ENCODE assay signal across 1 cellular context in genomic region chr17:42276609-42277341, GRCh38.
TF ChIP-seq lines count a peak whose summit lies in the region.

No MANE protein-coding gene starts in this region.

TF ChIP-seq in HepG2, 621 proteins besides CTCF, POLR2A, EP300 and RAD21 (continued from another document and continues in another):
- TF ChIP-seq, protein P1, sequence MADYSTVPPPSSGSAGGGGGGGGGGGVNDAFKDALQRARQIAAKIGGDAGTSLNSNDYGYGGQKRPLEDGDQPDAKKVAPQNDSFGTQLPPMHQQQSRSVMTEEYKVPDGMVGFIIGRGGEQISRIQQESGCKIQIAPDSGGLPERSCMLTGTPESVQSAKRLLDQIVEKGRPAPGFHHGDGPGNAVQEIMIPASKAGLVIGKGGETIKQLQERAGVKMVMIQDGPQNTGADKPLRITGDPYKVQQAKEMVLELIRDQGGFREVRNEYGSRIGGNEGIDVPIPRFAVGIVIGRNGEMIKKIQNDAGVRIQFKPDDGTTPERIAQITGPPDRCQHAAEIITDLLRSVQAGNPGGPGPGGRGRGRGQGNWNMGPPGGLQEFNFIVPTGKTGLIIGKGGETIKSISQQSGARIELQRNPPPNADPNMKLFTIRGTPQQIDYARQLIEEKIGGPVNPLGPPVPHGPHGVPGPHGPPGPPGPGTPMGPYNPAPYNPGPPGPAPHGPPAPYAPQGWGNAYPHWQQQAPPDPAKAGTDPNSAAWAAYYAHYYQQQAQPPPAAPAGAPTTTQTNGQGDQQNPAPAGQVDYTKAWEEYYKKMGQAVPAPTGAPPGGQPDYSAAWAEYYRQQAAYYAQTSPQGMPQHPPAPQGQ (CRISPR knock-in tag; IDR thresholded peaks at IDR 0.05; ENCODE audit: borderline replicate concordance) = no peak
- no peak for TF ChIP-seq EHMT2 (IDR thresholded peaks at IDR 0.05; ENCODE audit: borderline replicate concordance, low read depth, low read length)
- TF ChIP-seq ZNF558 (CRISPR knock-in tag; IDR thresholded peaks at IDR 0.05; ENCODE audit: borderline replicate concordance) = peak; percentile 84
- peak; percentile 76 for TF ChIP-seq MLX (CRISPR knock-in tag; IDR thresholded peaks at IDR 0.05)
- no peak for TF ChIP-seq ZNF382 (CRISPR knock-in tag; IDR thresholded peaks at IDR 0.05; ENCODE audit: borderline replicate concordance)
- peak; percentile 21; the same call in 1 of the 2 replicates for TF ChIP-seq HNF1A (IDR thresholded peaks at IDR 0.05; ENCODE audit: low read depth)
- TF ChIP-seq HNF1A (CRISPR knock-in tag; IDR thresholded peaks at IDR 0.05; ENCODE audit: borderline replicate concordance) = peak; percentile 79; the same call in 1 of the 2 replicates
- TF ChIP-seq AKNA (CRISPR knock-in tag; IDR thresholded peaks at IDR 0.05; ENCODE audit: borderline replicate concordance) = no peak
- TF ChIP-seq NR2F2 (IDR thresholded peaks at IDR 0.05; ENCODE audit: borderline replicate concordance, low read depth) = peak; percentile 75; the same call in 1 of the 2 replicates
- no peak; the same call in 1 of the 2 replicates for TF ChIP-seq ZNF446 (CRISPR knock-in tag; IDR thresholded peaks at IDR 0.05)
- TF ChIP-seq, protein P2, sequence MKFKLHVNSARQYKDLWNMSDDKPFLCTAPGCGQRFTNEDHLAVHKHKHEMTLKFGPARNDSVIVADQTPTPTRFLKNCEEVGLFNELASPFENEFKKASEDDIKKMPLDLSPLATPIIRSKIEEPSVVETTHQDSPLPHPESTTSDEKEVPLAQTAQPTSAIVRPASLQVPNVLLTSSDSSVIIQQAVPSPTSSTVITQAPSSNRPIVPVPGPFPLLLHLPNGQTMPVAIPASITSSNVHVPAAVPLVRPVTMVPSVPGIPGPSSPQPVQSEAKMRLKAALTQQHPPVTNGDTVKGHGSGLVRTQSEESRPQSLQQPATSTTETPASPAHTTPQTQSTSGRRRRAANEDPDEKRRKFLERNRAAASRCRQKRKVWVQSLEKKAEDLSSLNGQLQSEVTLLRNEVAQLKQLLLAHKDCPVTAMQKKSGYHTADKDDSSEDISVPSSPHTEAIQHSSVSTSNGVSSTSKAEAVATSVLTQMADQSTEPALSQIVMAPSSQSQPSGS (CRISPR knock-in tag; IDR thresholded peaks at IDR 0.05) = peak; percentile 59; the same call in 1 of the 2 replicates
- TF ChIP-seq NCOA1 (CRISPR knock-in tag; IDR thresholded peaks at IDR 0.05) = peak; percentile 85; the same call in 1 of the 2 replicates
- TF ChIP-seq ZFP62 (CRISPR knock-in tag; IDR thresholded peaks at IDR 0.05) = 0 out of 2 replicates have a peak, but pooled peaks have one; percentile 71
- 0 out of 2 replicates have a peak, but pooled peaks have one; percentile 60 for TF ChIP-seq ZNF614 (CRISPR knock-in tag; IDR thresholded peaks at IDR 0.05; ENCODE audit: borderline replicate concordance)
- no peak for TF ChIP-seq ZNF850 (CRISPR knock-in tag; conservative IDR thresholded peaks at IDR 0.05)
- TF ChIP-seq HNRNPK (IDR thresholded peaks at IDR 0.05; ENCODE audit: low read depth, low read length, poor library complexity, severe bottlenecking) = no peak
- no peak for TF ChIP-seq ZNF644 (CRISPR knock-in tag; IDR thresholded peaks at IDR 0.05; ENCODE audit: low read depth)
- peak; percentile 73 for TF ChIP-seq ARNTL (CRISPR knock-in tag; IDR thresholded peaks at IDR 0.05)
- TF ChIP-seq KDM6A (CRISPR knock-in tag; IDR thresholded peaks at IDR 0.05; ENCODE audit: low read depth) = peak; percentile 65
- TF ChIP-seq, protein P3, sequence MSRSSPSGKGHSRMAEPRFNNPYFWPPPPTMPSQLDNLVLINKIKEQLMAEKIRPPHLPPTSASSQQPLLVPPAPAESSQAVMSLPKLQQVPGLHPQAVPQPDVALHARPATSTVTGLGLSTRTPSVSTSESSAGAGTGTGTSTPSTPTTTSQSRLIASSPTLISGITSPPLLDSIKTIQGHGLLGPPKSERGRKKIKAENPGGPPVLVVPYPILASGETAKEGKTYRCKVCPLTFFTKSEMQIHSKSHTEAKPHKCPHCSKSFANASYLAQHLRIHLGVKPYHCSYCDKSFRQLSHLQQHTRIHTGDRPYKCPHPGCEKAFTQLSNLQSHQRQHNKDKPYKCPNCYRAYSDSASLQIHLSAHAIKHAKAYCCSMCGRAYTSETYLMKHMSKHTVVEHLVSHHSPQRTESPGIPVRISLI (CRISPR knock-in tag; IDR thresholded peaks at IDR 0.05; ENCODE audit: borderline replicate concordance) = peak; percentile 51; the same call in 1 of the 2 replicates
- peak; percentile 63; the same call in 1 of the 2 replicates for TF ChIP-seq ZMYM2 (CRISPR knock-in tag; IDR thresholded peaks at IDR 0.05)
- 0 out of 2 replicates have a peak, but pooled peaks have one; percentile 33 for TF ChIP-seq CHD4 (IDR thresholded peaks at IDR 0.05; ENCODE audit: borderline replicate concordance, low read length)
- no peak for TF ChIP-seq FIP1L1 (IDR thresholded peaks at IDR 0.05; ENCODE audit: borderline replicate concordance, insufficient read depth, low read depth, low read length)
- peak; percentile 83; the same call in 1 of the 2 replicates for TF ChIP-seq DNMT1 (CRISPR knock-in tag; IDR thresholded peaks at IDR 0.05)
- peak; percentile 98 for TF ChIP-seq RXRA (CRISPR knock-in tag; IDR thresholded peaks at IDR 0.05)
- TF ChIP-seq ZNF235 (CRISPR knock-in tag; IDR thresholded peaks at IDR 0.05; ENCODE audit: borderline replicate concordance) = no peak; the same call in 1 of the 2 replicates
- TF ChIP-seq JDP2 (CRISPR knock-in tag; IDR thresholded peaks at IDR 0.05; ENCODE audit: borderline replicate concordance) = no peak
- 0 out of 2 replicates have a peak, but pooled peaks have one; percentile 38 for TF ChIP-seq ZNF616 (CRISPR knock-in tag; IDR thresholded peaks at IDR 0.05; ENCODE audit: low read depth)
- TF ChIP-seq LCORL (IDR thresholded peaks at IDR 0.05) = no peak
- TF ChIP-seq LCORL (CRISPR knock-in tag; IDR thresholded peaks at IDR 0.05) = peak; percentile 98
- peak; percentile 91 for TF ChIP-seq KDM3A (CRISPR knock-in tag; IDR thresholded peaks at IDR 0.05; ENCODE audit: low read depth)
- TF ChIP-seq ZNF7 (CRISPR knock-in tag; IDR thresholded peaks at IDR 0.05) = 0 out of 2 replicates have a peak, but pooled peaks have one; percentile 1
- TF ChIP-seq ZNF224 (CRISPR knock-in tag; IDR thresholded peaks at IDR 0.05) = 0 out of 2 replicates have a peak, but pooled peaks have one; percentile 69
- TF ChIP-seq ZNF367 (CRISPR knock-in tag; IDR thresholded peaks at IDR 0.05; ENCODE audit: borderline replicate concordance) = no peak
- TF ChIP-seq, protein P4, sequence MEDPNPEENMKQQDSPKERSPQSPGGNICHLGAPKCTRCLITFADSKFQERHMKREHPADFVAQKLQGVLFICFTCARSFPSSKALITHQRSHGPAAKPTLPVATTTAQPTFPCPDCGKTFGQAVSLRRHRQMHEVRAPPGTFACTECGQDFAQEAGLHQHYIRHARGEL (CRISPR knock-in tag; IDR thresholded peaks at IDR 0.05) = no peak; the same call in 1 of the 2 replicates
- TF ChIP-seq SUZ12 (IDR thresholded peaks at IDR 0.05; ENCODE audit: low read depth, low read length) = no peak
- TF ChIP-seq MED13 (CRISPR knock-in tag; IDR thresholded peaks at IDR 0.05) = peak; percentile 68; the same call in 1 of the 2 replicates
- TF ChIP-seq ZNF431 (CRISPR knock-in tag; IDR thresholded peaks at IDR 0.05; ENCODE audit: borderline replicate concordance, low read depth) = no peak
- peak; percentile 98 for TF ChIP-seq ONECUT2 (CRISPR knock-in tag; IDR thresholded peaks at IDR 0.05)
- 0 out of 2 replicates have a peak, but pooled peaks have one; percentile 82 for TF ChIP-seq ZFP82 (CRISPR knock-in tag; IDR thresholded peaks at IDR 0.05; ENCODE audit: borderline replicate concordance)
- peak; percentile 56; the same call in 1 of the 2 replicates for TF ChIP-seq FOXJ3 (CRISPR knock-in tag; IDR thresholded peaks at IDR 0.05; ENCODE audit: borderline replicate concordance)
- no peak for TF ChIP-seq LBX2 (CRISPR knock-in tag; IDR thresholded peaks at IDR 0.05; ENCODE audit: borderline replicate concordance)
- TF ChIP-seq, protein P5, sequence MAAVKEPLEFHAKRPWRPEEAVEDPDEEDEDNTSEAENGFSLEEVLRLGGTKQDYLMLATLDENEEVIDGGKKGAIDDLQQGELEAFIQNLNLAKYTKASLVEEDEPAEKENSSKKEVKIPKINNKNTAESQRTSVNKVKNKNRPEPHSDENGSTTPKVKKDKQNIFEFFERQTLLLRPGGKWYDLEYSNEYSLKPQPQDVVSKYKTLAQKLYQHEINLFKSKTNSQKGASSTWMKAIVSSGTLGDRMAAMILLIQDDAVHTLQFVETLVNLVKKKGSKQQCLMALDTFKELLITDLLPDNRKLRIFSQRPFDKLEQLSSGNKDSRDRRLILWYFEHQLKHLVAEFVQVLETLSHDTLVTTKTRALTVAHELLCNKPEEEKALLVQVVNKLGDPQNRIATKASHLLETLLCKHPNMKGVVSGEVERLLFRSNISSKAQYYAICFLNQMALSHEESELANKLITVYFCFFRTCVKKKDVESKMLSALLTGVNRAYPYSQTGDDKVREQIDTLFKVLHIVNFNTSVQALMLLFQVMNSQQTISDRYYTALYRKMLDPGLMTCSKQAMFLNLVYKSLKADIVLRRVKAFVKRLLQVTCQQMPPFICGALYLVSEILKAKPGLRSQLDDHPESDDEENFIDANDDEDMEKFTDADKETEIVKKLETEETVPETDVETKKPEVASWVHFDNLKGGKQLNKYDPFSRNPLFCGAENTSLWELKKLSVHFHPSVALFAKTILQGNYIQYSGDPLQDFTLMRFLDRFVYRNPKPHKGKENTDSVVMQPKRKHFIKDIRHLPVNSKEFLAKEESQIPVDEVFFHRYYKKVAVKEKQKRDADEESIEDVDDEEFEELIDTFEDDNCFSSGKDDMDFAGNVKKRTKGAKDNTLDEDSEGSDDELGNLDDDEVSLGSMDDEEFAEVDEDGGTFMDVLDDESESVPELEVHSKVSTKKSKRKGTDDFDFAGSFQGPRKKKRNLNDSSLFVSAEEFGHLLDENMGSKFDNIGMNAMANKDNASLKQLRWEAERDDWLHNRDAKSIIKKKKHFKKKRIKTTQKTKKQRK (IDR thresholded peaks at IDR 0.05; ENCODE audit: low read length) = no peak
